ENCODE assay signal across 16 cellular contexts in genomic region chr5:156963125-156963524, GRCh38. TPM values are rescaled to one million over a fixed set of nuclear protein-coding genes. Genes with fewer than 3 reads are reported as not detected.
"Had no signal": no experiment of that assay in that cellular context is flagged by ENCODE, and none has a peak within 500 bp of the region (broad histone marks: within the 10 kb centered on the region; RNA-seq: fewer than 3 reads in every experiment).

Gene TIMD4 (minus strand): TSS chr5:156963226. CDS start chr5:156963198, 28 bp downstream.

- H3K9me3 Mint-ChIP-seq: activated CD4-positive, alpha-beta memory T cell treated with anti-CD3 and anti-CD28 coated beads, Interleukin-2, amount 10 ng/mL, durations not matched to agents 7 days and 5 days; activated T-cell treated with anti-CD3 and anti-CD28 coated beads, Interleukin-2, amount 50 U/mL, for 24 hours; stimulated activated naive B cell treated with anti-CD40 and anti-IgM and Interleukin-4, amounts not matched to agents 10 μg/mL and 1 μg/mL and 100 μg/mL, for 72 hours; T-cell had no signal

- ATAC-seq: naive thymus-derived CD8-positive, alpha-beta T cell; stimulated activated naive B cell treated with anti-CD40 and anti-IgM and Interleukin-4, amounts not matched to agents 10 μg/mL and 1 μg/mL and 100 μg/mL, for 72 hours; T-cell had no signal

- H3K27me3 Mint-ChIP-seq: activated CD4-positive, alpha-beta memory T cell treated with anti-CD3 and anti-CD28 coated beads, Interleukin-2, amount 10 ng/mL, durations not matched to agents 7 days and 5 days; activated T-cell treated with anti-CD3 and anti-CD28 coated beads, Interleukin-2, amount 50 U/mL, for 24 hours; T-cell had no signal

- H3K9ac ChIP-seq: parathyroid adenoma had no signal

- FAIRE-seq: colon had no signal

- DNase-seq: activated CD4-positive, alpha-beta memory T cell treated with anti-CD3 and anti-CD28 coated beads, Interleukin-2, amount 10 ng/mL, durations not matched to agents 7 days and 5 days; activated effector memory CD4-positive, alpha-beta T cell treated with Interleukin-2 at 50 U/mL for 16 hours; activated naive CD4-positive, alpha-beta T cell treated with anti-CD3 and anti-CD28 coated beads, Interleukin-2, amount 50 U/mL, for 16 hours; activated T-cell treated with anti-CD3 and anti-CD28 coated beads, Interleukin-2, amount 50 U/mL, for 24 hours; caudate nucleus; erythroblast; islet precursor cell; mesenchymal stem cell; naive thymus-derived CD8-positive, alpha-beta T cell; stimulated activated CD4-positive, alpha-beta T cell treated with anti-CD3 and anti-CD28 coated beads, Interleukin-2, amount 100 ng/mL, for 48 hours; stimulated activated naive B cell treated with anti-CD40 and anti-IgM and Interleukin-4, amounts not matched to agents 10 μg/mL and 1 μg/mL and 100 μg/mL, for 72 hours; T-cell; WERI-Rb-1 had no signal

- H3K27ac Mint-ChIP-seq: activated CD4-positive, alpha-beta memory T cell treated with anti-CD3 and anti-CD28 coated beads, Interleukin-2, amount 10 ng/mL, durations not matched to agents 7 days and 5 days; activated T-cell treated with anti-CD3 and anti-CD28 coated beads, Interleukin-2, amount 50 U/mL, for 24 hours; stimulated activated naive B cell treated with anti-CD40 and anti-IgM and Interleukin-4, amounts not matched to agents 10 μg/mL and 1 μg/mL and 100 μg/mL, for 72 hours; T-cell had no signal

- H3K4me3 ChIP-seq: tibial nerve had no signal

- H3K4me3 Mint-ChIP-seq: activated CD4-positive, alpha-beta memory T cell treated with anti-CD3 and anti-CD28 coated beads, Interleukin-2, amount 10 ng/mL, durations not matched to agents 7 days and 5 days; activated T-cell treated with anti-CD3 and anti-CD28 coated beads, Interleukin-2, amount 50 U/mL, for 24 hours; naive thymus-derived CD8-positive, alpha-beta T cell; stimulated activated naive B cell treated with anti-CD40 and anti-IgM and Interleukin-4, amounts not matched to agents 10 μg/mL and 1 μg/mL and 100 μg/mL, for 72 hours; T-cell had no signal

- H3K36me3 Mint-ChIP-seq: stimulated activated naive B cell treated with anti-CD40 and anti-IgM and Interleukin-4, amounts not matched to agents 10 μg/mL and 1 μg/mL and 100 μg/mL, for 72 hours had no signal

- H3K4me1 Mint-ChIP-seq: activated CD4-positive, alpha-beta memory T cell treated with anti-CD3 and anti-CD28 coated beads, Interleukin-2, amount 10 ng/mL, durations not matched to agents 7 days and 5 days; T-cell had no signal

- H3K27ac ChIP-seq: parathyroid adenoma, tibial nerve, WERI-Rb-1 had no signal

- H3K79me2 ChIP-seq: parathyroid adenoma had no signal

- H3K27me3 ChIP-seq: tibial nerve had no signal

- H2AFZ ChIP-seq: parathyroid adenoma had no signal

- H3K4me1 ChIP-seq: parathyroid adenoma, tibial nerve had no signal

- H3K36me3 ChIP-seq: tibial nerve, WERI-Rb-1 had no signal

RNA-seq across cellular contexts. Expression of gene TIMD4, which starts in this region (rescaled TPM):
- total RNA-seq: tibial nerve had no signal
